23 cellular contexts compared by ENCODE assay signal in the genomic region with DNA sequence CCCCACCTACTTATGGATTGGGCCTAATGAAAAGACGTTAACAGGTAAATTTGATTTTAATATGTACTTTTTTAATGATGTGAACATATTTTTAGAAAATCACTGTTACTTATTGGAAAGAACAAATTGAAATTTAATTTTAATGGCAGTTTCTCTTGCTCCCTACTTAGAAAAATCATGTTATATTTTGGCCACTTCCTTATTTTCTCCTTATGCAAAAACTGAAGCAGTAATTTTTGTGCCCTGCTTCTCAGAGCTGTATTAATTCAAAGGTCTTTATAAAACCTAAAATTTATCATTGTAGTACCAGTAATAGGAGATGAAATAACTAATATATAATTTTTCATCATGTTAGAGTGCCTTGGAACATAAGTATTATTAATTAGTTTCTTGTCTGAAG. TPM values are rescaled to one million over a fixed set of nuclear protein-coding genes. Genes with fewer than 3 reads are reported as not detected.
"Had no signal": no experiment of that assay in that cellular context is flagged by ENCODE, and none has a peak within 500 bp of the region (broad histone marks: within the 10 kb centered on the region; RNA-seq: fewer than 3 reads in every experiment).

No MANE protein-coding gene starts in this region.

- H3K36me3 Mint-ChIP-seq: naive B cell, type B pancreatic cell had no signal

- H3K9me3 ChIP-seq: left ventricle myocardium inferior, pancreas, uterus had no signal

- H3K36me3 ChIP-seq: left ventricle myocardium inferior, pancreas, uterus had no signal

- H3K27me3 Mint-ChIP-seq: naive B cell had no signal

- DNase-seq: dermis blood vessel endothelial cell; effector CD4-positive, alpha-beta T cell; endodermal cell; foreskin melanocyte; head of caudate nucleus; kidney; left cardiac atrium; left ventricle myocardium inferior; mesendoderm; naive B cell; occipital lobe; pancreas; right cardiac atrium; small intestine; stimulated activated CD4-positive, alpha-beta T cell treated with anti-CD3 and anti-CD28 coated beads, Interleukin-12 subunit alpha, Interleukin-12 subunit beta, amount 100 ng/mL, for 4 hours; stimulated activated naive CD4-positive, alpha-beta T cell; uterus had no signal

- H3K4me1 Mint-ChIP-seq: endodermal cell, nephron had no signal

- ATAC-seq: left cardiac atrium, pancreas, right cardiac atrium had no signal

- H3K4me3 Mint-ChIP-seq: endodermal cell, nephron, type B pancreatic cell had no signal

- H3K79me2 ChIP-seq: hepatocyte had no signal

- H2AFZ ChIP-seq: hepatocyte had no signal

- H3K4me3 ChIP-seq: hepatocyte, left ventricle myocardium inferior, lung, pancreas, uterus had no signal

- H3K4me2 ChIP-seq: hepatocyte had no signal

- H3K27ac Mint-ChIP-seq: endodermal cell, nephron, progenitor cell of endocrine pancreas, type B pancreatic cell had no signal

- H3K4me1 ChIP-seq: left ventricle myocardium inferior, pancreas, uterus had no signal

- H3K27ac ChIP-seq: hepatocyte, left ventricle myocardium inferior, pancreas, uterus had no signal

RNA-seq across cellular contexts. Expression of gene ZPBP2, which starts 2.8 kb away (rescaled TPM):
- total RNA-seq: dermis blood vessel endothelial cell, endodermal cell, endothelial cell of umbilical vein, hepatocyte, kidney, left cardiac atrium, left ventricle myocardium inferior, lung, occipital lobe, pancreas, progenitor cell of endocrine pancreas, right cardiac atrium, uterus had no signal

RNA-seq across cellular contexts. Expression of gene IKZF3, which starts 6.7 kb away (rescaled TPM):
- total RNA-seq: dermis blood vessel endothelial cell, endothelial cell of umbilical vein, progenitor cell of endocrine pancreas had no signal

RNA-seq across cellular contexts. Expression of gene LRRC3C, which starts 56.8 kb away (rescaled TPM):
- total RNA-seq: dermis blood vessel endothelial cell, endodermal cell, endothelial cell of umbilical vein, kidney, left cardiac atrium, left ventricle myocardium inferior, lung, occipital lobe, pancreas, progenitor cell of endocrine pancreas, right cardiac atrium had no signal
